ENCODE assay signal across 1 cellular context in the genomic region with DNA sequence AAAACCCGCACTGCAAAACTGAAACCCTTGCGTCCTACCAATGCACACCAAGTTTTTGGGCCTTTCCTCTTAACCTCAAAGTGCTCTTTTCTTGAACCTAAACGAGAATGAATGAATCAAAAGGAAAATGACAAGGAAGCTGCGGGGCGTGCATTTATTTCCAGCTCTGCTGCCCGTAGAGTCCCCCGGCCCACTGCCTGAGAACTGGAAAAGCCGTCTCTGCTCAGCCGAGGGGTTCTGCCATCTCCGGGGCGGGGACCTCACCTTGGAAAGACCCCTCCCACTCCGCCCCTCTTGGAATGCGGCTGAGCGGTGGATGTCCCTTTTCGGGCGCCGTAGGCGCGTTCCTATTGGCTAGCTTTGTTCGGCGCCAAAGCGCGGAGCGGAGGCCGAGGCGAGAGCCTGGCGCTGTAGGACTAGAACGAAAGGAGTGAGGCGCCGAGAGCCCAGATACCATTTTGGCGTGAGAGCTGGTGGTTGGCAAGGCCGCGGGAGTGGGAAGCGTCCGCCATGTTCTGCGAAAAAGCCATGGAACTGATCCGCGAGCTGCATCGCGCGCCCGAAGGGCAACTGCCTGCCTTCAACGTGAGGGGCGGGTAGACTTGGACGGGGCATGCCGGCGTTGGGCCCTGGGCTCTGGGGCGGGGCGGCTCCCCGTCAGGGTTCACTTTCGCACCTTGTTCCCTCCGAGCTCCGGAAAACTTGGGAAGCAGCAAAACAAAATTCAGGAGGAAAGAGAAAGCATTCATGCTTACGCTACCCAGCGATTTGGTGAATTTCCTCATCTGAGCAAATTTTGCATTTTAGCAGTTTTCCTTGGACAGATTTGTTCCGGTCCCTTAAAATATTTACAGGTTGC.
A peak's percentile ranks its signal among the peaks of the same experiment; 100 is the strongest.
TF ChIP-seq lines count a peak whose summit lies in the region.

A gene (plus strand): TSS at position 363 of the 859 bp plus-strand sequence. CDS start 148 bp downstream, at position 511.

TF ChIP-seq in HepG2, 621 proteins besides CTCF, POLR2A, EP300 and RAD21 (continued from another document and continues in another):
- 0 out of 2 replicates have a peak, but pooled peaks have one; percentile 70 for TF ChIP-seq MBD4 (IDR thresholded peaks at IDR 0.05; ENCODE audit: borderline replicate concordance, low read length)
- TF ChIP-seq HDAC2 (CRISPR knock-in tag; IDR thresholded peaks at IDR 0.05) = peak; percentile 97
- TF ChIP-seq ZNF768 (CRISPR knock-in tag; IDR thresholded peaks at IDR 0.05) = peak; percentile 89
- peak; percentile 77; the same call in 1 of the 2 replicates for TF ChIP-seq MTF2 (CRISPR knock-in tag; IDR thresholded peaks at IDR 0.05; ENCODE audit: borderline replicate concordance)
- peak; percentile 92; the same call in 1 of the 2 replicates for TF ChIP-seq NCOA1 (CRISPR knock-in tag; IDR thresholded peaks at IDR 0.05)
- peak; percentile 91; the same call in 1 of the 2 replicates for TF ChIP-seq REXO4 (CRISPR knock-in tag; IDR thresholded peaks at IDR 0.05; ENCODE audit: borderline replicate concordance)
- no peak for TF ChIP-seq AGO2 (optimal IDR thresholded peaks at IDR 0.05; ENCODE audit: low read depth, low read length)
- peak; percentile 100 for TF ChIP-seq ARNT2 (CRISPR knock-in tag; IDR thresholded peaks at IDR 0.05; ENCODE audit: low read depth)
- TF ChIP-seq, protein P1, sequence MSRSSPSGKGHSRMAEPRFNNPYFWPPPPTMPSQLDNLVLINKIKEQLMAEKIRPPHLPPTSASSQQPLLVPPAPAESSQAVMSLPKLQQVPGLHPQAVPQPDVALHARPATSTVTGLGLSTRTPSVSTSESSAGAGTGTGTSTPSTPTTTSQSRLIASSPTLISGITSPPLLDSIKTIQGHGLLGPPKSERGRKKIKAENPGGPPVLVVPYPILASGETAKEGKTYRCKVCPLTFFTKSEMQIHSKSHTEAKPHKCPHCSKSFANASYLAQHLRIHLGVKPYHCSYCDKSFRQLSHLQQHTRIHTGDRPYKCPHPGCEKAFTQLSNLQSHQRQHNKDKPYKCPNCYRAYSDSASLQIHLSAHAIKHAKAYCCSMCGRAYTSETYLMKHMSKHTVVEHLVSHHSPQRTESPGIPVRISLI (CRISPR knock-in tag; IDR thresholded peaks at IDR 0.05; ENCODE audit: borderline replicate concordance) = peak; percentile 71; the same call in 1 of the 2 replicates
- no peak for TF ChIP-seq SSRP1 (CRISPR knock-in tag; IDR thresholded peaks at IDR 0.05)
- TF ChIP-seq, protein P2, sequence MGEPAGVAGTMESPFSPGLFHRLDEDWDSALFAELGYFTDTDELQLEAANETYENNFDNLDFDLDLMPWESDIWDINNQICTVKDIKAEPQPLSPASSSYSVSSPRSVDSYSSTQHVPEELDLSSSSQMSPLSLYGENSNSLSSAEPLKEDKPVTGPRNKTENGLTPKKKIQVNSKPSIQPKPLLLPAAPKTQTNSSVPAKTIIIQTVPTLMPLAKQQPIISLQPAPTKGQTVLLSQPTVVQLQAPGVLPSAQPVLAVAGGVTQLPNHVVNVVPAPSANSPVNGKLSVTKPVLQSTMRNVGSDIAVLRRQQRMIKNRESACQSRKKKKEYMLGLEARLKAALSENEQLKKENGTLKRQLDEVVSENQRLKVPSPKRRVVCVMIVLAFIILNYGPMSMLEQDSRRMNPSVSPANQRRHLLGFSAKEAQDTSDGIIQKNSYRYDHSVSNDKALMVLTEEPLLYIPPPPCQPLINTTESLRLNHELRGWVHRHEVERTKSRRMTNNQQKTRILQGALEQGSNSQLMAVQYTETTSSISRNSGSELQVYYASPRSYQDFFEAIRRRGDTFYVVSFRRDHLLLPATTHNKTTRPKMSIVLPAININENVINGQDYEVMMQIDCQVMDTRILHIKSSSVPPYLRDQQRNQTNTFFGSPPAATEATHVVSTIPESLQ (CRISPR knock-in tag; conservative IDR thresholded peaks at IDR 0.05) = no peak
- TF ChIP-seq, protein P3, sequence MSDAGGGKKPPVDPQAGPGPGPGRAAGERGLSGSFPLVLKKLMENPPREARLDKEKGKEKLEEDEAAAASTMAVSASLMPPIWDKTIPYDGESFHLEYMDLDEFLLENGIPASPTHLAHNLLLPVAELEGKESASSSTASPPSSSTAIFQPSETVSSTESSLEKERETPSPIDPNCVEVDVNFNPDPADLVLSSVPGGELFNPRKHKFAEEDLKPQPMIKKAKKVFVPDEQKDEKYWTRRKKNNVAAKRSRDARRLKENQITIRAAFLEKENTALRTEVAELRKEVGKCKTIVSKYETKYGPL (CRISPR knock-in tag; IDR thresholded peaks at IDR 0.05) = peak; percentile 84
- TF ChIP-seq ZBTB42 (CRISPR knock-in tag; IDR thresholded peaks at IDR 0.05) = peak; percentile 86; the same call in 1 of the 2 replicates
- peak; percentile 97 for TF ChIP-seq SATB2 (CRISPR knock-in tag; IDR thresholded peaks at IDR 0.05)
- TF ChIP-seq HNF4G (IDR thresholded peaks at IDR 0.05; ENCODE audit: borderline replicate concordance, low read depth, low read length) = 0 out of 2 replicates have a peak, but pooled peaks have one; percentile 51
- peak; percentile 64; the same call in 1 of the 2 replicates for TF ChIP-seq HNF4G (CRISPR knock-in tag; IDR thresholded peaks at IDR 0.05; ENCODE audit: borderline replicate concordance, low read depth)
- TF ChIP-seq ZNF136 (CRISPR knock-in tag; IDR thresholded peaks at IDR 0.05; ENCODE audit: low read depth) = peak; percentile 76; the same call in 1 of the 2 replicates
- peak; percentile 99 for TF ChIP-seq ZNF224 (CRISPR knock-in tag; IDR thresholded peaks at IDR 0.05)
- no peak for TF ChIP-seq KDM1A (CRISPR knock-in tag; IDR thresholded peaks at IDR 0.05)
- no peak for TF ChIP-seq SOX6 (IDR thresholded peaks at IDR 0.05)
- TF ChIP-seq SOX6 (CRISPR knock-in tag; IDR thresholded peaks at IDR 0.05) = peak; percentile 87
- peak; percentile 98 for TF ChIP-seq ZNF510 (CRISPR knock-in tag; IDR thresholded peaks at IDR 0.05; ENCODE audit: low read depth)
- TF ChIP-seq SIN3B (IDR thresholded peaks at IDR 0.05; ENCODE audit: low read length) = peak; percentile 95
- TF ChIP-seq, protein P4, sequence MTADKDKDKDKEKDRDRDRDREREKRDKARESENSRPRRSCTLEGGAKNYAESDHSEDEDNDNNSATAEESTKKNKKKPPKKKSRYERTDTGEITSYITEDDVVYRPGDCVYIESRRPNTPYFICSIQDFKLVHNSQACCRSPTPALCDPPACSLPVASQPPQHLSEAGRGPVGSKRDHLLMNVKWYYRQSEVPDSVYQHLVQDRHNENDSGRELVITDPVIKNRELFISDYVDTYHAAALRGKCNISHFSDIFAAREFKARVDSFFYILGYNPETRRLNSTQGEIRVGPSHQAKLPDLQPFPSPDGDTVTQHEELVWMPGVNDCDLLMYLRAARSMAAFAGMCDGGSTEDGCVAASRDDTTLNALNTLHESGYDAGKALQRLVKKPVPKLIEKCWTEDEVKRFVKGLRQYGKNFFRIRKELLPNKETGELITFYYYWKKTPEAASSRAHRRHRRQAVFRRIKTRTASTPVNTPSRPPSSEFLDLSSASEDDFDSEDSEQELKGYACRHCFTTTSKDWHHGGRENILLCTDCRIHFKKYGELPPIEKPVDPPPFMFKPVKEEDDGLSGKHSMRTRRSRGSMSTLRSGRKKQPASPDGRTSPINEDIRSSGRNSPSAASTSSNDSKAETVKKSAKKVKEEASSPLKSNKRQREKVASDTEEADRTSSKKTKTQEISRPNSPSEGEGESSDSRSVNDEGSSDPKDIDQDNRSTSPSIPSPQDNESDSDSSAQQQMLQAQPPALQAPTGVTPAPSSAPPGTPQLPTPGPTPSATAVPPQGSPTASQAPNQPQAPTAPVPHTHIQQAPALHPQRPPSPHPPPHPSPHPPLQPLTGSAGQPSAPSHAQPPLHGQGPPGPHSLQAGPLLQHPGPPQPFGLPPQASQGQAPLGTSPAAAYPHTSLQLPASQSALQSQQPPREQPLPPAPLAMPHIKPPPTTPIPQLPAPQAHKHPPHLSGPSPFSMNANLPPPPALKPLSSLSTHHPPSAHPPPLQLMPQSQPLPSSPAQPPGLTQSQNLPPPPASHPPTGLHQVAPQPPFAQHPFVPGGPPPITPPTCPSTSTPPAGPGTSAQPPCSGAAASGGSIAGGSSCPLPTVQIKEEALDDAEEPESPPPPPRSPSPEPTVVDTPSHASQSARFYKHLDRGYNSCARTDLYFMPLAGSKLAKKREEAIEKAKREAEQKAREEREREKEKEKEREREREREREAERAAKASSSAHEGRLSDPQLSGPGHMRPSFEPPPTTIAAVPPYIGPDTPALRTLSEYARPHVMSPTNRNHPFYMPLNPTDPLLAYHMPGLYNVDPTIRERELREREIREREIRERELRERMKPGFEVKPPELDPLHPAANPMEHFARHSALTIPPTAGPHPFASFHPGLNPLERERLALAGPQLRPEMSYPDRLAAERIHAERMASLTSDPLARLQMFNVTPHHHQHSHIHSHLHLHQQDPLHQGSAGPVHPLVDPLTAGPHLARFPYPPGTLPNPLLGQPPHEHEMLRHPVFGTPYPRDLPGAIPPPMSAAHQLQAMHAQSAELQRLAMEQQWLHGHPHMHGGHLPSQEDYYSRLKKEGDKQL (CRISPR knock-in tag; IDR thresholded peaks at IDR 0.05; ENCODE audit: low read depth) = peak; percentile 84
- TF ChIP-seq, protein P5, sequence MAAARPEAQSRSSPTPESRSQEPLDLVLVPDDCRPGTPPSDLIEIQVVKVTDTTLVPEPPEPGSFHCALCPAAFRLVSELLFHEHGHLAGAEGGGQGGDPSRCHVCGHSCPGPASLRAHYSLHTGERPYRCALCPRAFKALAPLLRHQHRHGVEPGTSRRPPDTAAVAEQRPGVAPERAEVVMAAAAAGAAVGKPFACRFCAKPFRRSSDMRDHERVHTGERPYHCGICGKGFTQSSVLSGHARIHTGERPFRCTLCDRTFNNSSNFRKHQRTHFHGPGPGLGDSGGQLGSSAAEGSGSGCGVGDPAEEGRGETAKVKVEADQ (CRISPR knock-in tag; IDR thresholded peaks at IDR 0.05; ENCODE audit: borderline replicate concordance) = peak; percentile 97; the same call in 1 of the 2 replicates
- TF ChIP-seq ZNF83 (CRISPR knock-in tag; IDR thresholded peaks at IDR 0.05; ENCODE audit: borderline replicate concordance) = peak; percentile 93; the same call in 1 of the 2 replicates
- TF ChIP-seq, protein P6, sequence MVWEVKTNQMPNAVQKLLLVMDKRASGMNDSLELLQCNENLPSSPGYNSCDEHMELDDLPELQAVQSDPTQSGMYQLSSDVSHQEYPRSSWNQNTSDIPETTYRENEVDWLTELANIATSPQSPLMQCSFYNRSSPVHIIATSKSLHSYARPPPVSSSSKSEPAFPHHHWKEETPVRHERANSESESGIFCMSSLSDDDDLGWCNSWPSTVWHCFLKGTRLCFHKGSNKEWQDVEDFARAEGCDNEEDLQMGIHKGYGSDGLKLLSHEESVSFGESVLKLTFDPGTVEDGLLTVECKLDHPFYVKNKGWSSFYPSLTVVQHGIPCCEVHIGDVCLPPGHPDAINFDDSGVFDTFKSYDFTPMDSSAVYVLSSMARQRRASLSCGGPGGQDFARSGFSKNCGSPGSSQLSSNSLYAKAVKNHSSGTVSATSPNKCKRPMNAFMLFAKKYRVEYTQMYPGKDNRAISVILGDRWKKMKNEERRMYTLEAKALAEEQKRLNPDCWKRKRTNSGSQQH (CRISPR knock-in tag; IDR thresholded peaks at IDR 0.05; ENCODE audit: low read depth) = peak; percentile 99
- peak; percentile 97; the same call in 1 of the 2 replicates for TF ChIP-seq DMAP1 (CRISPR knock-in tag; IDR thresholded peaks at IDR 0.05)
- TF ChIP-seq ZNF670 (CRISPR knock-in tag; IDR thresholded peaks at IDR 0.05; ENCODE audit: borderline replicate concordance) = peak; percentile 97
- TF ChIP-seq ZNF552 (CRISPR knock-in tag; IDR thresholded peaks at IDR 0.05; ENCODE audit: borderline replicate concordance) = peak; percentile 98
- TF ChIP-seq ZNF879 (CRISPR knock-in tag; IDR thresholded peaks at IDR 0.05) = peak; percentile 96
- TF ChIP-seq, protein P7, sequence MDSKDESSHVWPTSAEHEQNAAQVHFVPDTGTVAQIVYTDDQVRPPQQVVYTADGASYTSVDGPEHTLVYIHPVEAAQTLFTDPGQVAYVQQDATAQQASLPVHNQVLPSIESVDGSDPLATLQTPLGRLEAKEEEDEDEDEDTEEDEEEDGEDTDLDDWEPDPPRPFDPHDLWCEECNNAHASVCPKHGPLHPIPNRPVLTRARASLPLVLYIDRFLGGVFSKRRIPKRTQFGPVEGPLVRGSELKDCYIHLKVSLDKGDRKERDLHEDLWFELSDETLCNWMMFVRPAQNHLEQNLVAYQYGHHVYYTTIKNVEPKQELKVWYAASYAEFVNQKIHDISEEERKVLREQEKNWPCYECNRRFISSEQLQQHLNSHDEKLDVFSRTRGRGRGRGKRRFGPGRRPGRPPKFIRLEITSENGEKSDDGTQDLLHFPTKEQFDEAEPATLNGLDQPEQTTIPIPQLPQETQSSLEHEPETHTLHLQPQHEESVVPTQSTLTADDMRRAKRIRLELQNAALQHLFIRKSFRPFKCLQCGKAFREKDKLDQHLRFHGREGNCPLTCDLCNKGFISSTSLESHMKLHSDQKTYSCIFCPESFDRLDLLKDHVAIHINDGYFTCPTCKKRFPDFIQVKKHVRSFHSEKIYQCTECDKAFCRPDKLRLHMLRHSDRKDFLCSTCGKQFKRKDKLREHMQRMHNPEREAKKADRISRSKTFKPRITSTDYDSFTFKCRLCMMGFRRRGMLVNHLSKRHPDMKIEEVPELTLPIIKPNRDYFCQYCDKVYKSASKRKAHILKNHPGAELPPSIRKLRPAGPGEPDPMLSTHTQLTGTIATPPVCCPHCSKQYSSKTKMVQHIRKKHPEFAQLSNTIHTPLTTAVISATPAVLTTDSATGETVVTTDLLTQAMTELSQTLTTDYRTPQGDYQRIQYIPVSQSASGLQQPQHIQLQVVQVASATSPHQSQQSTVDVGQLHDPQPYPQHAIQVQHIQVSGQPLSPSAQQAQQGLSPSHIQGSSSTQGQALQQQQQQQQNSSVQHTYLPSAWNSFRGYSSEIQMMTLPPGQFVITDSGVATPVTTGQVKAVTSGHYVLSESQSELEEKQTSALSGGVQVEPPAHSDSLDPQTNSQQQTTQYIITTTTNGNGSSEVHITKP (CRISPR knock-in tag; IDR thresholded peaks at IDR 0.05; ENCODE audit: low read depth) = peak; percentile 85
